3 cellular contexts compared by ENCODE assay signal in genomic region chr7:87003872-87004798, GRCh38.
TF ChIP-seq lines count a peak whose summit lies in the region.

No MANE protein-coding gene starts in this region.

TF ChIP-seq in IMR-90, 13 proteins besides CTCF, POLR2A, EP300 and RAD21:
- TF ChIP-seq ELK1 (IDR thresholded peaks at IDR 0.05; ENCODE audit: borderline replicate concordance, low read depth, low read length) (no peak), RFX5 (IDR thresholded peaks at IDR 0.05; ENCODE audit: low read depth, low read length) (no peak), RCOR1 (IDR thresholded peaks at IDR 0.05; ENCODE audit: insufficient replicate concordance, low read length) (no peak), MAFK (IDR thresholded peaks at IDR 0.05; ENCODE audit: low read depth, low read length) (no peak), FOS (IDR thresholded peaks at IDR 0.05; ENCODE audit: low read depth, low read length) (no peak), USF2 (IDR thresholded peaks at IDR 0.05; ENCODE audit: low read depth, low read length) (no peak), NFE2L2 (IDR thresholded peaks at IDR 0.05; ENCODE audit: low read depth, low read length) (no peak), CHD1 (IDR thresholded peaks at IDR 0.05; ENCODE audit: low read depth, low read length) (no peak)
TF ChIP-seq in IMR-90: peak in this region for 0.

TF ChIP-seq in K562, 482 proteins besides CTCF, POLR2A, EP300 and RAD21 (continues in another document):
- TF ChIP-seq RCOR1 (IDR thresholded peaks at IDR 0.05; ENCODE audit: borderline replicate concordance in 1 of 2, low read depth in 2 of 2, low read length in 2 of 2), result peak in 1 of 2 experiments; percentile 42; a peak in 1 of 4 replicates
- no peak for TF ChIP-seq SNRNP70 (optimal IDR thresholded peaks at IDR 0.05; ENCODE audit: low read depth, low read length)
- TF ChIP-seq, protein P1, sequence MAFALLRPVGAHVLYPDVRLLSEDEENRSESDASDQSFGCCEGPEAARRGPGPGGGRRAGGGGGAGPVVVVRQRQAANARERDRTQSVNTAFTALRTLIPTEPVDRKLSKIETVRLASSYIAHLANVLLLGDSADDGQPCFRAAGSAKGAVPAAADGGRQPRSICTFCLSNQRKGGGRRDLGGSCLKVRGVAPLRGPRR (CRISPR knock-in tag; IDR thresholded peaks at IDR 0.05), result no peak
- no peak for TF ChIP-seq ZNF239 (CRISPR knock-in tag; IDR thresholded peaks at IDR 0.05)
- peak; percentile 62 for TF ChIP-seq SMARCA4 (IDR thresholded peaks at IDR 0.05)
- TF ChIP-seq, protein P2, sequence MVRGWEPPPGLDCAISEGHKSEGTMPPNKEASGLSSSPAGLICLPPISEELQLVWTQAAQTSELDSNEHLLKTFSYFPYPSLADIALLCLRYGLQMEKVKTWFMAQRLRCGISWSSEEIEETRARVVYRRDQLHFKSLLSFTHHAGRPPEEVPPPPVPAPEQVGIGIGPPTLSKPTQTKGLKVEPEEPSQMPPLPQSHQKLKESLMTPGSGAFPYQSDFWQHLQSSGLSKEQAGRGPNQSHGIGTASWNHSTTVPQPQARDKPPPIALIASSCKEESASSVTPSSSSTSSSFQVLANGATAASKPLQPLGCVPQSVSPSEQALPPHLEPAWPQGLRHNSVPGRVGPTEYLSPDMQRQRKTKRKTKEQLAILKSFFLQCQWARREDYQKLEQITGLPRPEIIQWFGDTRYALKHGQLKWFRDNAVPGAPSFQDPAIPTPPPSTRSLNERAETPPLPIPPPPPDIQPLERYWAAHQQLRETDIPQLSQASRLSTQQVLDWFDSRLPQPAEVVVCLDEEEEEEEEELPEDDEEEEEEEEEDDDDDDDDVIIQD (CRISPR knock-in tag; IDR thresholded peaks at IDR 0.05), result no peak
- TF ChIP-seq ELF4 (CRISPR knock-in tag; IDR thresholded peaks at IDR 0.05), result no peak
- peak; percentile 63 for TF ChIP-seq NKRF (IDR thresholded peaks at IDR 0.05; ENCODE audit: borderline replicate concordance)
- TF ChIP-seq CCAR2 (IDR thresholded peaks at IDR 0.05; ENCODE audit: low read depth, low read length), result no peak
- no peak for TF ChIP-seq ZNF57 (CRISPR knock-in tag; IDR thresholded peaks at IDR 0.05)
- TF ChIP-seq, protein P3, sequence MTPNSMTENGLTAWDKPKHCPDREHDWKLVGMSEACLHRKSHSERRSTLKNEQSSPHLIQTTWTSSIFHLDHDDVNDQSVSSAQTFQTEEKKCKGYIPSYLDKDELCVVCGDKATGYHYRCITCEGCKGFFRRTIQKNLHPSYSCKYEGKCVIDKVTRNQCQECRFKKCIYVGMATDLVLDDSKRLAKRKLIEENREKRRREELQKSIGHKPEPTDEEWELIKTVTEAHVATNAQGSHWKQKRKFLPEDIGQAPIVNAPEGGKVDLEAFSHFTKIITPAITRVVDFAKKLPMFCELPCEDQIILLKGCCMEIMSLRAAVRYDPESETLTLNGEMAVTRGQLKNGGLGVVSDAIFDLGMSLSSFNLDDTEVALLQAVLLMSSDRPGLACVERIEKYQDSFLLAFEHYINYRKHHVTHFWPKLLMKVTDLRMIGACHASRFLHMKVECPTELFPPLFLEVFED (CRISPR knock-in tag; conservative IDR thresholded peaks at IDR 0.05), result 0 out of 2 replicates have a peak, but pooled peaks have one; percentile 41
- TF ChIP-seq SIN3A (IDR thresholded peaks at IDR 0.05; ENCODE audit: borderline replicate concordance in 2 of 2, control insufficient read depth in 1 of 2, low read depth in 2 of 2, low read length in 2 of 2), result peak in 1 of 2 experiments; percentile 64; a peak in 2 of 4 replicates
- 0 out of 2 replicates have a peak, but pooled peaks have one; percentile 53 for TF ChIP-seq MTA3 (IDR thresholded peaks at IDR 0.05; ENCODE audit: borderline replicate concordance)
- no peak for TF ChIP-seq RBM14 (IDR thresholded peaks at IDR 0.05; ENCODE audit: borderline replicate concordance, insufficient read depth, low read depth, low read length)
- no peak for TF ChIP-seq RB1 (IDR thresholded peaks at IDR 0.05; ENCODE audit: low read depth)
- 0 out of 2 replicates have a peak, but pooled peaks have one; percentile 14 for TF ChIP-seq ADNP (tag; IDR thresholded peaks at IDR 0.05)
- peak; percentile 90 for TF ChIP-seq RAD51 (IDR thresholded peaks at IDR 0.05; ENCODE audit: borderline replicate concordance, low read depth)
- TF ChIP-seq HNRNPL (IDR thresholded peaks at IDR 0.05; ENCODE audit: low read depth, low read length), result no peak
- peak; percentile 73 for TF ChIP-seq TEAD4 (IDR thresholded peaks at IDR 0.05; ENCODE audit: low read length)
- no peak for TF ChIP-seq TEAD4 (CRISPR knock-in tag; IDR thresholded peaks at IDR 0.05; ENCODE audit: borderline replicate concordance)
- no peak for TF ChIP-seq ZBTB33 (CRISPR knock-in tag; IDR thresholded peaks at IDR 0.05)
- no peak for TF ChIP-seq CHD4 (IDR thresholded peaks at IDR 0.05; ENCODE audit: insufficient read depth, insufficient replicate concordance, low read depth, low read length, poor library complexity, severe bottlenecking)

TF ChIP-seq in GM23338, 12 proteins besides CTCF, POLR2A, EP300 and RAD21:
- TF ChIP-seq ZNF462 (CRISPR knock-in tag; IDR thresholded peaks at IDR 0.05) (no peak), STAT1 (IDR thresholded peaks at IDR 0.05; ENCODE audit: unreplicated experiment) (no peak), ZNF331 (CRISPR knock-in tag; IDR thresholded peaks at IDR 0.05; ENCODE audit: low read depth) (no peak), POLR2AphosphoS5 (IDR thresholded peaks at IDR 0.05; ENCODE audit: low read depth) (no peak), CREB1 (CRISPR knock-in tag; IDR thresholded peaks at IDR 0.05; ENCODE audit: low read depth) (no peak), ETS1 (IDR thresholded peaks at IDR 0.05) (no peak), EZH2phosphoT487 (IDR thresholded peaks at IDR 0.05; ENCODE audit: unreplicated experiment) (no peak)
